In genomic region chr1:54857741-54858665, GRCh38 we compare ENCODE assay signal across 13 cellular contexts. TPM values are rescaled to one million over a fixed set of nuclear protein-coding genes. Genes with fewer than 3 reads are reported as not detected.
A peak's percentile ranks its signal among the peaks of the same experiment; 100 is the strongest.
DNase-seq lines count a peak whose midpoint lies in the region; ATAC-seq, FAIRE-seq and TF ChIP-seq lines count a peak whose summit lies in the region.
"Had no signal": no experiment of that assay in that cellular context is flagged by ENCODE, and none has a peak within 500 bp of the region (broad histone marks: within the 10 kb centered on the region; RNA-seq: fewer than 3 reads in every experiment).

No MANE protein-coding gene starts in this region.

- H3K79me1 ChIP-seq in H1 (ENCODE audit: low read depth, low read length) (peaks cover 7% of the 10 kb centered on the region), mesenchymal stem cell (replicated peaks; ENCODE audit: low read length, poor library complexity, severe bottlenecking) (peaks cover 26% of the 10 kb centered on the region)

- DNase-seq in AG08395 (ENCODE audit: low spot score): peak; percentile 48
- DNase-seq in H1 (ENCODE audit: low read depth in 1 of 2, low spot score in 2 of 2): no peak
- DNase-seq in mesenchymal stem cell: peak; percentile 48
- no peak for DNase-seq in hippocampal formation (lab: John Stamatoyannopoulos, UW)
- DNase-seq in OCI-M1 (lab: John Stamatoyannopoulos, UW): no peak
- DNase-seq in NCI-H748 treated with DMSO at 0.1 percent for 48 hours (lab: John Stamatoyannopoulos, UW): no peak
- DNase-seq: activated T-cell treated with anti-CD3 and anti-CD28 coated beads, Interleukin-2, amount 50 U/mL, for 24 hours; CD4-positive, alpha-beta memory T cell had no signal

- H2AK5ac ChIP-seq in H1 (ENCODE audit: low read depth, low read length) (no peak overlapping the region), mesenchymal stem cell (ENCODE audit: low read length, severe bottlenecking) (peak overlapping the region; percentile 2)

- H3K36me3 ChIP-seq in H1 (ENCODE audit: control insufficient read depth in 2 of 4, insufficient read depth in 4 of 4, low read length in 3 of 4): peaks cover 35 to 88% (median 67%) of the 10 kb centered on the region in 4 experiments
- H3K36me3 ChIP-seq in mesenchymal stem cell (ENCODE audit: control insufficient read depth in 1 of 2, insufficient read depth in 2 of 2, low read depth in 1 of 2, low read length in 2 of 2): peaks cover 35 to 68% of the 10 kb centered on the region in 2 experiments

- no peak for TF ChIP-seq CTCF in H1 (IDR thresholded peaks at IDR 0.05; ENCODE audit: control extremely low read depth in 1 of 3, insufficient read depth in 1 of 3, low read depth in 1 of 3, low read length in 3 of 3)

- FAIRE-seq in H1 (lab: Jason Lieb, UNC): no peak
- FAIRE-seq: colon, pancreas had no signal

- H3K23ac ChIP-seq in H1 (ENCODE audit: insufficient read length) (no peak overlapping the region), mesenchymal stem cell (ENCODE audit: low read length in 2 of 2) (no peak overlapping the region)

- no peak overlapping the region for H3K14ac ChIP-seq in H1 (ENCODE audit: insufficient read length)
- H3K14ac ChIP-seq in mesenchymal stem cell (ENCODE audit: low read length in 2 of 2): no peak overlapping the region

- H3K9me3 ChIP-seq in H1 (ENCODE audit: insufficient read depth in 2 of 2, low read depth in 1 of 2, low read length in 1 of 2) (no peaks in the 10 kb centered on the region), mesenchymal stem cell (ENCODE audit: control insufficient read depth, low read length) (no peaks in the 10 kb centered on the region)
- H3K9me3 ChIP-seq: pancreas, vagina had no signal

- H4K20me1 ChIP-seq in H1 (replicated peaks in 1 of 2; ENCODE audit: control insufficient read depth in 1 of 2, insufficient read depth in 2 of 2, low read length in 2 of 2): peaks cover 9 to 34% of the 10 kb centered on the region in 2 experiments

- H4K91ac ChIP-seq in H1 (replicated peaks; ENCODE audit: insufficient read length, low read length) (no peak overlapping the region), mesenchymal stem cell (ENCODE audit: low read length) (peak overlapping the region; percentile 23)

- H2BK5ac ChIP-seq in H1 (ENCODE audit: low read depth, low read length) (no peak overlapping the region), mesenchymal stem cell (ENCODE audit: low read depth, low read length, poor library complexity, severe bottlenecking) (no peak overlapping the region)

- H2AFZ ChIP-seq in H1 (ENCODE audit: low read length) (no peak overlapping the region), mesenchymal stem cell (ENCODE audit: low read depth, low read length) (no peak overlapping the region)

- H3K79me2 ChIP-seq in H1 (ENCODE audit: control insufficient read depth in 1 of 2, insufficient read depth in 2 of 2, low read length in 2 of 2): peaks cover 0 to 4% of the 10 kb centered on the region in 2 experiments; a peak in 1 of 4 replicates

- no peak overlapping the region for H4K5ac ChIP-seq in H1 (ENCODE audit: insufficient read length, low read depth, low read length)

- H3K23me2 ChIP-seq in H1 (ENCODE audit: low read depth, low read length): no peaks in the 10 kb centered on the region; the same call in 1 of the 2 replicates

- H3K9ac ChIP-seq in H1 (replicated peaks in 1 of 4; ENCODE audit: extremely low read depth in 1 of 4, low read depth in 3 of 4, low read length in 3 of 4) (no peak overlapping the region; a peak in 1 of 7 replicates), mesenchymal stem cell (ENCODE audit: low read length) (no peak overlapping the region)

- TF ChIP-seq RAD21 in Ishikawa (IDR thresholded peaks at IDR 0.05; ENCODE audit: low read depth) (no peak), H1 (IDR thresholded peaks at IDR 0.05 in 1 of 2, conservative IDR thresholded peaks at IDR 0.05 in 1 of 2; ENCODE audit: low read depth in 2 of 2, low read length in 2 of 2) (no peak)

- WGBS in H1 (ENCODE audit: extremely low coverage in 1 of 2, insufficient coverage in 1 of 2, insufficient read length in 1 of 2, insufficient replicate concordance in 2 of 2, low coverage in 1 of 2, low lambda C conversion rate in 2 of 2, missing lambda C conversion rate in 1 of 2), 2 experiments: 85% methylated on average over 9 of the region's 9 CpGs; no CpG with 5 or more reads in 1 of the 2 experiments
- WGBS in mesenchymal stem cell: 83% methylated on average over 8 of the region's 9 CpGs

- POLR2A ChIA-PET in H1 (lab: Charles Lee; ENCODE audit: partially characterized antibody): interaction anchor here (0.7 kb wide), 1 partner anchor 57 kb away, joined by 4 read pairs; the partner anchor contains the start of gene TTC22

- H3K18ac ChIP-seq in H1 (ENCODE audit: extremely low read depth, low read length) (no peak overlapping the region), mesenchymal stem cell (ENCODE audit: low read depth in 1 of 2, low read length in 2 of 2) (no peak overlapping the region)

- H2BK15ac ChIP-seq in H1 (ENCODE audit: low read length) (no peak overlapping the region), mesenchymal stem cell (ENCODE audit: low read depth, poor library complexity, severe bottlenecking) (no peak overlapping the region)

- no peak overlapping the region for H3K4me3 ChIP-seq in H1 (ENCODE audit: extremely low read depth in 1 of 4, insufficient read depth in 2 of 4, low read depth in 3 of 4, low read length in 4 of 4)
- H3K4me3 ChIP-seq in mesenchymal stem cell (ENCODE audit: insufficient read depth in 1 of 2, low read depth in 1 of 2, low read length in 2 of 2): peak overlapping the region in 1 of 2 experiments; percentile 8
- H3K4me3 ChIP-seq: pancreas, vagina had no signal

- H3K56ac ChIP-seq in H1 (replicated peaks; ENCODE audit: insufficient read length, low read depth, low read length): no peak overlapping the region

- no peak overlapping the region for H3K4me2 ChIP-seq in H1 (ENCODE audit: insufficient read depth in 1 of 2, low read depth in 2 of 2, low read length in 2 of 2)
- H3K4me2 ChIP-seq in mesenchymal stem cell (ENCODE audit: low read length, poor library complexity, severe bottlenecking): no peak overlapping the region

- H3K4ac ChIP-seq in H1 (replicated peaks; ENCODE audit: insufficient read length, low read depth, low read length) (no peak overlapping the region), mesenchymal stem cell (ENCODE audit: low read depth in 1 of 2, low read length in 2 of 2) (peak overlapping the region in 1 of 2 experiments; percentile 30)

- no peak for ATAC-seq in HG03159 (IDR thresholded peaks at IDR 0.05; ENCODE audit: unreplicated experiment)

- peak in 1 of 2 experiments; percentile 19; a peak in 1 of 3 replicates for TF ChIP-seq POLR2A in H1 (IDR thresholded peaks at IDR 0.05; ENCODE audit: control extremely low read depth in 1 of 2, low read depth in 2 of 2, low read length in 2 of 2)

- TF ChIP-seq EP300 in Ishikawa (IDR thresholded peaks at IDR 0.05; ENCODE audit: borderline replicate concordance) (no peak), H1 (IDR thresholded peaks at IDR 0.05; ENCODE audit: borderline replicate concordance in 1 of 2, low read depth in 2 of 2, low read length in 2 of 2) (no peak)

- CTCF ChIA-PET in H1 (lab: Charles Lee; ENCODE audit: partially characterized antibody): interaction anchor here (0.6 to 2.1 kb wide), 7 partner anchors 9 to 101 kb away, joined by 3 to 9 read pairs (median 4); no protein-coding TSS in a partner anchor

- no peak overlapping the region for H2BK20ac ChIP-seq in H1 (ENCODE audit: low read length)

- no peaks in the 10 kb centered on the region for H3K27me3 ChIP-seq in H1 (replicated peaks in 1 of 4; ENCODE audit: control insufficient read depth in 3 of 4, extremely low read depth in 1 of 4, insufficient read depth in 3 of 4, low read length in 3 of 4)
- no peaks in the 10 kb centered on the region for H3K27me3 ChIP-seq in mesenchymal stem cell (ENCODE audit: control insufficient read depth in 1 of 2, insufficient read depth in 1 of 2, low read length in 2 of 2)
- H3K27me3 ChIP-seq: pancreas, vagina had no signal

- H4K8ac ChIP-seq in H1 (ENCODE audit: extremely low read depth, insufficient read depth, low read length): no peak overlapping the region
- no peak overlapping the region for H4K8ac ChIP-seq in mesenchymal stem cell (ENCODE audit: low read length)

- no peak overlapping the region for H2BK12ac ChIP-seq in H1 (ENCODE audit: low read depth, low read length)
- H2BK12ac ChIP-seq in mesenchymal stem cell (ENCODE audit: low read length in 2 of 2): peak overlapping the region in 1 of 2 experiments; percentile 7

- H2BK120ac ChIP-seq in H1 (replicated peaks; ENCODE audit: low read depth, low read length) (no peak overlapping the region), mesenchymal stem cell (ENCODE audit: low read depth, low read length) (no peak overlapping the region)

- H3K27ac ChIP-seq in H1 (ENCODE audit: low read depth, low read length) (no peak overlapping the region), mesenchymal stem cell (ENCODE audit: low read length, poor library complexity, severe bottlenecking) (peak overlapping the region; percentile 67)
- H3K27ac ChIP-seq: pancreas had no signal

- H3K4me1 ChIP-seq in H1 (replicated peaks in 1 of 4; ENCODE audit: control insufficient read depth in 3 of 4, insufficient read depth in 4 of 4, low read length in 3 of 4): no peaks in the 10 kb centered on the region
- H3K4me1 ChIP-seq in mesenchymal stem cell (ENCODE audit: control insufficient read depth, insufficient read depth, low read depth, low read length): peaks cover 55% of the 10 kb centered on the region
- H3K4me1 ChIP-seq: pancreas had no signal

RNA-seq across cellular contexts. Expression of gene DHCR24, which starts 29.0 kb away (rescaled TPM):
- total RNA-seq in H1 (2021; fragmentation: NEBNext Ultra II Directional; extraction: Animal tissue kit (Norgen Biotek cat#: 25700)): 419 and 455 TPM in 2 replicates
- 370 and 611 TPM in 2 replicates for polyA plus RNA-seq in H1 (2011; rRNA removed)
- 383 TPM for polyA plus RNA-seq in H1 (2011; cell fraction: cytosol; rRNA removed)
- 467 TPM for polyA plus RNA-seq in H1 (2011; cell fraction: nucleus; rRNA removed)
- polyA plus RNA-seq in H1 (2012, experiment 1 of 2): 331 to 424 TPM (median 362 TPM) in 4 replicates
- 333 TPM for polyA plus RNA-seq in H1 (2012, experiment 2 of 2)
- polyA plus RNA-seq in H1 (2013, experiment 1 of 2): 451 TPM
- 566 TPM for polyA plus RNA-seq in H1 (2013, experiment 2 of 2)
- 1,204 and 1,278 TPM in 2 replicates for polyA minus RNA-seq in H1 (2011; rRNA and poly(A)+ RNA removed)
- 316 TPM for polyA minus RNA-seq in H1 (2011; cell fraction: cytosol; rRNA and poly(A)+ RNA removed)
- polyA minus RNA-seq in H1 (2011; cell fraction: nucleus; rRNA and poly(A)+ RNA removed): 307 TPM
- polyA plus RNA-seq in mesenchymal stem cell (2013, experiment 1 of 2): 136 TPM
- polyA plus RNA-seq in mesenchymal stem cell (2013, experiment 2 of 2): 139 TPM

RNA-seq across cellular contexts. Expression of gene TTC22, which starts 56.9 kb away (rescaled TPM):
- total RNA-seq in H1 (2021; fragmentation: NEBNext Ultra II Directional; extraction: Animal tissue kit (Norgen Biotek cat#: 25700)): 1.1 and 1.6 TPM in 2 replicates
- 1.00 and 1.7 TPM in 2 replicates for polyA plus RNA-seq in H1 (2011; rRNA removed)
- 1.4 TPM for polyA plus RNA-seq in H1 (2011; cell fraction: cytosol; rRNA removed)
- polyA plus RNA-seq in H1 (2011; cell fraction: nucleus; rRNA removed): 2.3 TPM
- 0.83 to 0.94 TPM (median 0.94 TPM) in 4 replicates for polyA plus RNA-seq in H1 (2012, experiment 1 of 2)
- 0.43 TPM for polyA plus RNA-seq in H1 (2012, experiment 2 of 2)
- 0.83 TPM for polyA plus RNA-seq in H1 (2013, experiment 1 of 2)
- 0.70 TPM for polyA plus RNA-seq in H1 (2013, experiment 2 of 2)
- 0.49 and 0.79 TPM in 2 replicates for polyA minus RNA-seq in H1 (2011; rRNA and poly(A)+ RNA removed)
- polyA minus RNA-seq in H1 (2011; cell fraction: cytosol; rRNA and poly(A)+ RNA removed): 0.66 TPM
- polyA minus RNA-seq in H1 (2011; cell fraction: nucleus; rRNA and poly(A)+ RNA removed): 0.80 TPM
- polyA plus RNA-seq in mesenchymal stem cell (2013, experiment 1 of 2): not detected
- not detected for polyA plus RNA-seq in mesenchymal stem cell (2013, experiment 2 of 2)

Comparison
In these comparisons a context has a peak if more than half of its experiments do, and no peak if none do; other contexts are left out.
1. DNase-seq: peak in AG08395 (single experiment) and mesenchymal stem cell (single experiment); none in H1 (0 of 2), hippocampal formation (0 of 2), OCI-M1 (single experiment) and NCI-H748 treated with DMSO at 0.1 percent for 48 hours (single experiment).